ENCODE assay signal across 8 cellular contexts in genomic region chr5:37721447-37721871, GRCh38.
DNase-seq lines count a peak whose midpoint lies in the region; ATAC-seq lines count a peak whose summit lies in the region.

No MANE protein-coding gene starts in this region.

- CTCF ChIA-PET in CD4-positive, alpha-beta memory T cell (lab: Charles Lee; ENCODE audit: partially characterized antibody) = no interaction called here

- no peaks in the 10 kb centered on the region for H3K27me3 Mint-ChIP-seq in CD4-positive, alpha-beta memory T cell
- no peaks in the 10 kb centered on the region for H3K27me3 Mint-ChIP-seq in activated T-helper 17 cell treated with anti-CD3 and anti-CD28 coated beads, Interleukin-2, amount 50 U/mL, for 72 hours
- no peaks in the 10 kb centered on the region for H3K27me3 Mint-ChIP-seq in T-helper 17 cell

- no peaks in the 10 kb centered on the region for H3K27me3 ChIP-seq in CD4-positive, alpha-beta memory T cell (ENCODE audit: insufficient read depth, low read length)

- ATAC-seq in GM19395 (IDR thresholded peaks at IDR 0.05; ENCODE audit: unreplicated experiment) (peak; percentile 82), HG03139 (IDR thresholded peaks at IDR 0.05; ENCODE audit: unreplicated experiment) (peak; percentile 59), T-helper 17 cell (no peak)
- ATAC-seq in activated T-helper 17 cell treated with anti-CD3 and anti-CD28 coated beads, Interleukin-2, amount 50 U/mL, for 72 hours (replicated peaks) = peak; percentile 72

- H3K4me1 Mint-ChIP-seq in CD4-positive, alpha-beta memory T cell = peaks cover 20 to 31% (median 22%) of the 10 kb centered on the region in 4 donors
- peaks cover 16% of the 10 kb centered on the region for H3K4me1 Mint-ChIP-seq in activated T-helper 17 cell treated with anti-CD3 and anti-CD28 coated beads, Interleukin-2, amount 50 U/mL, for 72 hours
- peaks cover 24% of the 10 kb centered on the region for H3K4me1 Mint-ChIP-seq in T-helper 17 cell

- H3K36me3 Mint-ChIP-seq in CD4-positive, alpha-beta memory T cell = peaks cover 33 to 47% of the 10 kb centered on the region in 2 donors
- H3K36me3 Mint-ChIP-seq in activated T-helper 17 cell treated with anti-CD3 and anti-CD28 coated beads, Interleukin-2, amount 50 U/mL, for 72 hours (ENCODE audit: low read depth) = peaks cover 49% of the 10 kb centered on the region
- H3K36me3 Mint-ChIP-seq in T-helper 17 cell (ENCODE audit: low read depth) = peaks cover 11% of the 10 kb centered on the region

- intact Hi-C loops in CD4-positive, alpha-beta memory T cell (cut with micrococcal nuclease) = no loop called here

- H3K9me3 ChIP-seq in CD4-positive, alpha-beta memory T cell (ENCODE audit: control insufficient read depth in 1 of 2, low read length in 2 of 2) = no peaks in the 10 kb centered on the region
- H3K9me3 ChIP-seq in T-helper 17 cell (ENCODE audit: control insufficient read depth, low read length, poor library complexity, severe bottlenecking) = no peaks in the 10 kb centered on the region

- no peak overlapping the region for H3K4me3 ChIP-seq in CD4-positive, alpha-beta memory T cell (ENCODE audit: low read length in 2 of 2)

- POLR2A ChIA-PET in CD4-positive, alpha-beta memory T cell (lab: Charles Lee; ENCODE audit: partially characterized antibody) = no interaction called here

- H3K9me3 Mint-ChIP-seq in CD4-positive, alpha-beta memory T cell = no peaks in the 10 kb centered on the region
- H3K9me3 Mint-ChIP-seq in activated T-helper 17 cell treated with anti-CD3 and anti-CD28 coated beads, Interleukin-2, amount 50 U/mL, for 72 hours = no peaks in the 10 kb centered on the region

- H3K4me3 Mint-ChIP-seq in CD4-positive, alpha-beta memory T cell = peak overlapping the region in 5 of 8 donors; percentile 3 to 30 (median 22)
- H3K4me3 Mint-ChIP-seq in activated T-helper 17 cell treated with anti-CD3 and anti-CD28 coated beads, Interleukin-2, amount 50 U/mL, for 72 hours = peak overlapping the region; percentile 15
- H3K4me3 Mint-ChIP-seq in T-helper 17 cell = no peak overlapping the region

- no peak overlapping the region for H3K27ac ChIP-seq in CD4-positive, alpha-beta memory T cell (ENCODE audit: low read depth, low read length)

- peaks cover 17% of the 10 kb centered on the region for H3K4me1 ChIP-seq in CD4-positive, alpha-beta memory T cell (ENCODE audit: insufficient read depth, low read length)

- H3K27ac Mint-ChIP-seq in CD4-positive, alpha-beta memory T cell = peak overlapping the region in 5 of 7 donors; percentile 39 to 71 (median 52)
- H3K27ac Mint-ChIP-seq in activated T-helper 17 cell treated with anti-CD3 and anti-CD28 coated beads, Interleukin-2, amount 50 U/mL, for 72 hours = peak overlapping the region; percentile 58
- no peak overlapping the region for H3K27ac Mint-ChIP-seq in T-helper 17 cell

- no peak for DNase-seq in CD4-positive, alpha-beta memory T cell
- DNase-seq in NCI-H510A treated with DMSO at 0.1 percent for 48 hours (lab: John Stamatoyannopoulos, UW) = no peak
- DNase-seq in AG08395 (ENCODE audit: low spot score) = no peak
- no peak for DNase-seq in T-helper 17 cell
- no peak for DNase-seq in iPS-NIHi11 (ENCODE audit: low spot score)

- no peaks in the 10 kb centered on the region for H3K36me3 ChIP-seq in CD4-positive, alpha-beta memory T cell (ENCODE audit: insufficient read depth, low read length)
